26 cellular contexts compared by ENCODE assay signal in genomic region chr22:42955842-42956241, GRCh38.
"Had no signal": no experiment of that assay in that cellular context is flagged by ENCODE, and none has a peak within 500 bp of the region (broad histone marks: within the 10 kb centered on the region; RNA-seq: fewer than 3 reads in every experiment).

No MANE protein-coding gene starts in this region.

- H3K4me2 ChIP-seq: SK-N-SH had no signal

- H3K27ac Mint-ChIP-seq: activated B cell treated with CpG ODN at 0.5 μM for 24 hours; activated CD4-positive, alpha-beta T cell treated with anti-CD3 and anti-CD28 coated beads, Interleukin-2, amount 10 ng/mL, durations not matched to agents 24 days and 14 days; activated CD8-positive, alpha-beta memory T cell treated with anti-CD3 and anti-CD28 coated beads, Interleukin-2, amount 10 ng/mL, durations not matched to agents 7 days and 5 days; activated naive CD4-positive, alpha-beta T cell treated with anti-CD3 and anti-CD28 coated beads, Interleukin-2, amount 50 U/mL, for 72 hours; activated T-cell treated with anti-CD3 and anti-CD28 coated beads, Interleukin-2, amount 50 U/mL, for 24 hours; activated T-helper 1 cell treated with anti-CD3 and anti-CD28 coated beads, Interleukin-12 subunit alpha, Interleukin-12 subunit beta, Interleukin-2, Interleukin-4 antibody, amounts not matched to agents 30 ng/mL and 10 ng/mL and 1 ng/mL, durations not matched to agents 14 hours and 24 hours and 36 hours; brain had no signal

- H3K9me3 ChIP-seq: Peyer's patch, SJCRH30, SK-N-SH had no signal

- H3K27ac ChIP-seq: cardiac muscle cell, Peyer's patch, RWPE1, SJCRH30 had no signal

- H3K9me3 Mint-ChIP-seq: activated CD4-positive, alpha-beta T cell treated with anti-CD3 and anti-CD28 coated beads, Interleukin-2, amount 10 ng/mL, durations not matched to agents 24 days and 14 days; activated naive CD4-positive, alpha-beta T cell treated with anti-CD3 and anti-CD28 coated beads, Interleukin-2, amount 50 U/mL, for 72 hours; activated T-cell treated with anti-CD3 and anti-CD28 coated beads, Interleukin-2, amount 50 U/mL, for 24 hours; activated T-helper 1 cell treated with anti-CD3 and anti-CD28 coated beads, Interleukin-12 subunit alpha, Interleukin-12 subunit beta, Interleukin-2, Interleukin-4 antibody, amounts not matched to agents 30 ng/mL and 10 ng/mL and 1 ng/mL, durations not matched to agents 14 hours and 24 hours and 36 hours had no signal

- H3K4me3 ChIP-seq: cardiac muscle cell, Peyer's patch, SJCRH30 had no signal

- H3K27me3 Mint-ChIP-seq: activated B cell treated with CpG ODN at 0.5 μM for 24 hours; activated CD4-positive, alpha-beta T cell treated with anti-CD3 and anti-CD28 coated beads, Interleukin-2, amount 10 ng/mL, durations not matched to agents 24 days and 14 days; activated CD8-positive, alpha-beta memory T cell treated with anti-CD3 and anti-CD28 coated beads, Interleukin-2, amount 10 ng/mL, durations not matched to agents 7 days and 5 days; activated T-cell treated with anti-CD3 and anti-CD28 coated beads, Interleukin-2, amount 50 U/mL, for 24 hours; brain had no signal

- ATAC-seq: activated CD8-positive, alpha-beta memory T cell treated with anti-CD3 and anti-CD28 coated beads, Interleukin-2, amount 10 ng/mL, durations not matched to agents 7 days and 5 days; activated naive CD4-positive, alpha-beta T cell treated with anti-CD3 and anti-CD28 coated beads, Interleukin-2, amount 50 U/mL, for 72 hours had no signal

- H3K36me3 ChIP-seq: cardiac muscle cell, Peyer's patch, SJCRH30 had no signal

- H3K4me3 Mint-ChIP-seq: activated B cell treated with CpG ODN at 0.5 μM for 24 hours; activated CD4-positive, alpha-beta T cell treated with anti-CD3 and anti-CD28 coated beads, Interleukin-2, amount 10 ng/mL, durations not matched to agents 24 days and 14 days; activated CD8-positive, alpha-beta memory T cell treated with anti-CD3 and anti-CD28 coated beads, Interleukin-2, amount 10 ng/mL, durations not matched to agents 7 days and 5 days; activated T-cell treated with anti-CD3 and anti-CD28 coated beads, Interleukin-2, amount 50 U/mL, for 24 hours; activated T-helper 1 cell treated with anti-CD3 and anti-CD28 coated beads, Interleukin-12 subunit alpha, Interleukin-12 subunit beta, Interleukin-2, Interleukin-4 antibody, amounts not matched to agents 30 ng/mL and 10 ng/mL and 1 ng/mL, durations not matched to agents 14 hours and 24 hours and 36 hours; brain had no signal

- H3K9ac ChIP-seq: SK-N-SH had no signal

- DNase-seq: activated B cell treated with CpG ODN at 0.5 μM for 24 hours; activated CD4-positive, alpha-beta T cell treated with anti-CD3 and anti-CD28 coated beads for 1 hour; activated CD4-positive, alpha-beta T cell treated with anti-CD3 and anti-CD28 coated beads, Interleukin-2, amount 10 ng/mL, durations not matched to agents 24 days and 14 days; activated CD4-positive, alpha-beta T cell treated with anti-CD3 and anti-CD28 coated beads, Interleukin-2, amount 50 U/mL, for 48 hours; activated CD8-positive, alpha-beta memory T cell treated with anti-CD3 and anti-CD28 coated beads, Interleukin-2, amount 10 ng/mL, durations not matched to agents 7 days and 5 days; activated effector memory CD4-positive, alpha-beta T cell treated with Interleukin-2 at 50 U/mL for 16 hours; activated naive CD4-positive, alpha-beta T cell; activated T-cell treated with anti-CD3 and anti-CD28 coated beads, Interleukin-2, amount 50 U/mL, for 24 hours; amygdala; Kasumi-1; NCI-H1048; NCI-H146; NCI-H187 treated with DMSO at 0.1 percent for 48 hours; NCI-H2081 treated with DMSO at 0.1 percent for 48 hours; NCI-H446; NCI-H524; Right ventricle myocardium superior; SJCRH30; SK-N-SH; T-helper 1 cell had no signal

- H3K27me3 ChIP-seq: cardiac muscle cell, Peyer's patch, SJCRH30 had no signal
